ENCODE assay signal across 14 cellular contexts in genomic region chrX:132955710-132956109, GRCh38. TPM values are rescaled to one million over a fixed set of nuclear protein-coding genes. Genes with fewer than 3 reads are reported as not detected.
DNase-seq lines count a peak whose midpoint lies in the region; ATAC-seq, FAIRE-seq and TF ChIP-seq lines count a peak whose summit lies in the region.
"Had no signal": no experiment of that assay in that cellular context is flagged by ENCODE, and none has a peak within 500 bp of the region (broad histone marks: within the 10 kb centered on the region; RNA-seq: fewer than 3 reads in every experiment).

No MANE protein-coding gene starts in this region.

- H3K9ac ChIP-seq in astrocyte (ENCODE audit: low read length): no peak overlapping the region

- ATAC-seq in HG03432 (IDR thresholded peaks at IDR 0.05; ENCODE audit: unreplicated experiment): no peak

- H3K9me3 Mint-ChIP-seq in activated naive CD4-positive, alpha-beta T cell treated with anti-CD3 and anti-CD28 coated beads, Interleukin-2, amount 50 U/mL, for 24 hours: no peaks in the 10 kb centered on the region
- no peaks in the 10 kb centered on the region for H3K9me3 Mint-ChIP-seq in astrocyte (ENCODE audit: unreplicated experiment)

- no peak for FAIRE-seq in astrocyte (lab: Jason Lieb, UNC)
- FAIRE-seq: G401.6 had no signal

- H3K27me3 Mint-ChIP-seq in activated naive CD4-positive, alpha-beta T cell treated with anti-CD3 and anti-CD28 coated beads, Interleukin-2, amount 50 U/mL, for 24 hours: peaks cover 20% of the 10 kb centered on the region
- H3K27me3 Mint-ChIP-seq in astrocyte (ENCODE audit: low read depth, unreplicated experiment): peaks cover 10% of the 10 kb centered on the region

- H3K4me1 Mint-ChIP-seq in activated naive CD4-positive, alpha-beta T cell treated with anti-CD3 and anti-CD28 coated beads, Interleukin-2, amount 50 U/mL, for 24 hours: peaks cover 7% of the 10 kb centered on the region
- peaks cover 9% of the 10 kb centered on the region for H3K4me1 Mint-ChIP-seq in astrocyte (ENCODE audit: low read depth, unreplicated experiment)

- no peak for TF ChIP-seq EP300 in stomach (IDR thresholded peaks at IDR 0.05)

- TF ChIP-seq CTCF in astrocyte (IDR thresholded peaks at IDR 0.05; ENCODE audit: insufficient read depth, low read depth, low read length) (no peak), stomach (IDR thresholded peaks at IDR 0.05) (no peak)

- H3K4me3 Mint-ChIP-seq in activated naive CD4-positive, alpha-beta T cell treated with anti-CD3 and anti-CD28 coated beads, Interleukin-2, amount 50 U/mL, for 24 hours: peak overlapping the region; percentile 74
- H3K4me3 Mint-ChIP-seq in astrocyte (ENCODE audit: unreplicated experiment): peak overlapping the region; percentile 82

- H3K27ac Mint-ChIP-seq in activated naive CD4-positive, alpha-beta T cell treated with anti-CD3 and anti-CD28 coated beads, Interleukin-2, amount 50 U/mL, for 24 hours: no peak overlapping the region
- H3K27ac Mint-ChIP-seq in astrocyte (ENCODE audit: unreplicated experiment): no peak overlapping the region

- H3K36me3 Mint-ChIP-seq in activated naive CD4-positive, alpha-beta T cell treated with anti-CD3 and anti-CD28 coated beads, Interleukin-2, amount 50 U/mL, for 24 hours: no peaks in the 10 kb centered on the region
- H3K36me3 Mint-ChIP-seq in astrocyte (ENCODE audit: low read depth, unreplicated experiment): no peaks in the 10 kb centered on the region

- no peaks in the 10 kb centered on the region for H4K20me1 ChIP-seq in astrocyte (ENCODE audit: insufficient read depth, low read length)

- H3K4me1 ChIP-seq in astrocyte (ENCODE audit: insufficient read depth, low read length) (no peaks in the 10 kb centered on the region), stomach (peaks cover 8 to 29% (median 25%) of the 10 kb centered on the region in 4 donors)

- no peak overlapping the region for H3K27ac ChIP-seq in astrocyte (ENCODE audit: low read depth, low read length)
- no peak overlapping the region for H3K27ac ChIP-seq in stomach

- 29 to 51% (median 40%) methylated on average over 9 to 10 of the region's 10 CpGs for WGBS in stomach, 5 donors

- no peak overlapping the region for H3K4me3 ChIP-seq in astrocyte (ENCODE audit: insufficient read depth, low read depth, low read length)
- H3K4me3 ChIP-seq in stomach: peak overlapping the region in 3 of 4 donors; percentile 42 to 54 (median 47)

- no peak for TF ChIP-seq POLR2A in stomach (IDR thresholded peaks at IDR 0.05)

- peaks cover 9% of the 10 kb centered on the region for H3K27me3 ChIP-seq in astrocyte (ENCODE audit: insufficient read depth, low read length)
- peaks cover 0 to 57% (median 51%) of the 10 kb centered on the region in 3 donors for H3K27me3 ChIP-seq in stomach

- H3K9me3 ChIP-seq in astrocyte (ENCODE audit: insufficient read depth, low read depth, low read length): no peaks in the 10 kb centered on the region
- peaks cover 0 to 14% (median 0%) of the 10 kb centered on the region in 4 donors for H3K9me3 ChIP-seq in stomach

- no peak overlapping the region for H2AFZ ChIP-seq in astrocyte (ENCODE audit: low read depth, low read length)

- H3K79me2 ChIP-seq in astrocyte (ENCODE audit: insufficient read depth, low read length): no peaks in the 10 kb centered on the region

- intact Hi-C loops in stomach (cut with DNase I; ENCODE audit: low total_unique reads): no loop called here

- DNase-seq in activated naive CD4-positive, alpha-beta T cell treated with anti-CD3 and anti-CD28 coated beads, Interleukin-2, amount 50 U/mL, for 16 hours: no peak
- DNase-seq in astrocyte (ENCODE audit: low read depth) (no peak), left kidney (ENCODE audit: low read depth, low spot score) (peak; percentile 23), stomach (no peak), NOMO-1 treated with dmso at 0.1 percent for 144 hours (lab: John Stamatoyannopoulos, UW; ENCODE audit: unreplicated experiment) (no peak), dedifferentiated amniotic fluid mesenchymal stem cell (ENCODE audit: extremely low spot score) (no peak)
- DNase-seq: activated CD8-positive, alpha-beta memory T cell treated with anti-CD3 and anti-CD28 coated beads for 24 hours; AML-193; amniotic stem cell had no signal

- H3K4me2 ChIP-seq in astrocyte (ENCODE audit: low read length): peak overlapping the region; percentile 79

- H3K36me3 ChIP-seq in astrocyte (ENCODE audit: insufficient read depth, low read length) (no peaks in the 10 kb centered on the region), stomach (no peaks in the 10 kb centered on the region)

RNA-seq across cellular contexts. Expression of gene HS6ST2, which starts 2.7 kb away (rescaled TPM):
- total RNA-seq in astrocyte: 12.9 and 15.0 TPM in 2 replicates
- 1 to 10 TPM in 2 of 5 donors, under 1 TPM in 2, not detected in 1; 0.29 to 4.0 (median 2.2) TPM for total RNA-seq in stomach
- polyA plus RNA-seq in stomach: 1 to 10 TPM in 1 of 3 donors, under 1 TPM in 2; 0.25 to 1.4 (median 0.31) TPM
- total RNA-seq: OCI-LY7; T-helper 2 cell treated with Interferon-gamma antibody and Interleukin-4, amounts not matched to agents 100 ng/mL and 5 ng/mL, for 36 hours had no signal
